24 cellular contexts compared by ENCODE assay signal in the genomic region with DNA sequence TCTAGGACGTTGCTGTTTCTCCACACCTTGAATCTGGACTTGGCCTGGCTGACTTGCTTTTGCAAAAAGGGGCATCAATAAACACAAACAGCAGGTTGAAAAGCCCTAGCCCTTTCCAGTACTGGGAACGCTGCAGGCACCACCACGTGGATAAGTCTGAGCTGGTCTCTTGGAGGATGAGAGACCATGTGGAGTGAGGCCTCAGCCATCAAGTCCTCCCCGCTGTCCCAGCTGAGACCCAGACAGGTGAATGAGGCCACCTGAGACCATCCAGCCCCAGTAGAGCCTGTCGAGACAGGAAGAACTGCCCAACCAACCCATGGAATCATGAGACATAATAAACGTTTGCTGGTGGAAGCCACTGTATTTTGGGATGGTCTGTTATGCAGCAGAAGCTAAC.
"Had no signal": no experiment of that assay in that cellular context is flagged by ENCODE, and none has a peak within 500 bp of the region (broad histone marks: within the 10 kb centered on the region; RNA-seq: fewer than 3 reads in every experiment).

No MANE protein-coding gene starts in this region.

- H3K4me3 ChIP-seq: heart right ventricle, hepatocyte, left lung, lung, pancreas, prostate gland, sigmoid colon, spleen, suprapubic skin, thoracic aorta, tibial artery, uterus had no signal

- H2AFZ ChIP-seq: hepatocyte had no signal

- ATAC-seq: heart right ventricle; left colon; left lung; naive thymus-derived CD8-positive, alpha-beta T cell; pancreas; right cardiac atrium; stimulated activated effector memory CD8-positive, alpha-beta T cell treated with anti-CD3 and anti-CD28 coated beads, Interleukin-12 subunit alpha, Interleukin-12 subunit beta, amount 100 ng/mL, for 72 hours had no signal

- H3K27ac ChIP-seq: heart right ventricle, hepatocyte, left lung, pancreas, prostate gland, sigmoid colon, spleen, suprapubic skin, thoracic aorta, tibial artery, uterus had no signal

- H3K9me3 ChIP-seq: heart right ventricle, left lung, pancreas, prostate gland, sigmoid colon, spleen, suprapubic skin, thoracic aorta, tibial artery, uterus had no signal

- H3K4me1 ChIP-seq: heart right ventricle, left lung, pancreas, prostate gland, sigmoid colon, spleen, suprapubic skin, tibial artery, uterus had no signal

- FAIRE-seq: islet of Langerhans, kidney, pancreas, small intestine had no signal

- H3K4me2 ChIP-seq: hepatocyte had no signal

- DNase-seq: heart right ventricle; immature natural killer cell; kidney; left colon; left lung; naive thymus-derived CD8-positive, alpha-beta T cell; nucleus accumbens; pancreas; retina; right cardiac atrium; sigmoid colon; small intestine; spleen; stimulated activated CD4-positive, alpha-beta T cell treated with anti-CD3 and anti-CD28 coated beads, Interleukin-4, amount 100 ng/mL, for 24 hours; stimulated activated naive CD4-positive, alpha-beta T cell; tibial artery; uterus had no signal

- H3K27me3 ChIP-seq: hepatocyte, pancreas, uterus had no signal

- H3K36me3 ChIP-seq: heart right ventricle, left lung, pancreas, prostate gland, sigmoid colon, spleen, suprapubic skin, thoracic aorta, tibial artery, uterus had no signal

- H3K79me2 ChIP-seq: hepatocyte had no signal
